ENCODE assay signal across 1 cellular context in the genomic region with DNA sequence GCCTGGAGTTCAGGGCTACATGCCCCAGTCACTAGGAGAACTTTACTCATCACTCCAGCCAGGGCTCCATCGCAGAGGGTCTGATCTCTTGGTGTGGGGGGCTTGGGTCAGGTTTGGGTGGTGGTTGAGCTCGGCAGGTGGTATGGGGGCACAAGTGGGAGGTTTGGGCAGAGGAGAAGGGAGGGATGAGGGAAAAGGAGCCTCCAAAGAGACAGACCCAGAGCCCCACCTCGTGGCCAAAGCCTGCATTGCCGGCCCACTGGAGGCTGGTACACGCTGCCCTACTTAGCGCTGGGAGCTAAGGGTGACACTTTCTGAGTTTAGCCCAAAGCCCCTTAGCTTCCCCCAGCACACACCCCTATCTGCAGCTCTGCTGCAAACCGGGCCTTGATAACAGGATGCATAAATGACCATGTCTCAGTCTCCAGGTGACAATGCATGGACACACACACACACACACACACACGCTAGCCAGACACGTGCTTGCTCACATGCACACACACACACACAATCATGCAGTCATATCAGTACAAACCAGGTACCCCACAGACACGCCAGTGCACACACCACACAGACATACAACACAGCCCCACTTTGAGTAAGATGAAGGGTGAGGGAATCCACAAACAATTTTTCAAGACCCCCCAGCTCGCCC.
TF ChIP-seq lines count a peak whose summit lies in the region.

No MANE protein-coding gene starts in this region.

TF ChIP-seq in HepG2, 621 proteins besides CTCF, POLR2A, EP300 and RAD21 (continues in another document):
- TF ChIP-seq, protein P1, sequence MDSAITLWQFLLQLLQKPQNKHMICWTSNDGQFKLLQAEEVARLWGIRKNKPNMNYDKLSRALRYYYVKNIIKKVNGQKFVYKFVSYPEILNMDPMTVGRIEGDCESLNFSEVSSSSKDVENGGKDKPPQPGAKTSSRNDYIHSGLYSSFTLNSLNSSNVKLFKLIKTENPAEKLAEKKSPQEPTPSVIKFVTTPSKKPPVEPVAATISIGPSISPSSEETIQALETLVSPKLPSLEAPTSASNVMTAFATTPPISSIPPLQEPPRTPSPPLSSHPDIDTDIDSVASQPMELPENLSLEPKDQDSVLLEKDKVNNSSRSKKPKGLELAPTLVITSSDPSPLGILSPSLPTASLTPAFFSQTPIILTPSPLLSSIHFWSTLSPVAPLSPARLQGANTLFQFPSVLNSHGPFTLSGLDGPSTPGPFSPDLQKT (CRISPR knock-in tag; IDR thresholded peaks at IDR 0.05; ENCODE audit: borderline replicate concordance) = no peak
- TF ChIP-seq ZNF614 (CRISPR knock-in tag; IDR thresholded peaks at IDR 0.05; ENCODE audit: borderline replicate concordance) = no peak
- TF ChIP-seq, protein P2, sequence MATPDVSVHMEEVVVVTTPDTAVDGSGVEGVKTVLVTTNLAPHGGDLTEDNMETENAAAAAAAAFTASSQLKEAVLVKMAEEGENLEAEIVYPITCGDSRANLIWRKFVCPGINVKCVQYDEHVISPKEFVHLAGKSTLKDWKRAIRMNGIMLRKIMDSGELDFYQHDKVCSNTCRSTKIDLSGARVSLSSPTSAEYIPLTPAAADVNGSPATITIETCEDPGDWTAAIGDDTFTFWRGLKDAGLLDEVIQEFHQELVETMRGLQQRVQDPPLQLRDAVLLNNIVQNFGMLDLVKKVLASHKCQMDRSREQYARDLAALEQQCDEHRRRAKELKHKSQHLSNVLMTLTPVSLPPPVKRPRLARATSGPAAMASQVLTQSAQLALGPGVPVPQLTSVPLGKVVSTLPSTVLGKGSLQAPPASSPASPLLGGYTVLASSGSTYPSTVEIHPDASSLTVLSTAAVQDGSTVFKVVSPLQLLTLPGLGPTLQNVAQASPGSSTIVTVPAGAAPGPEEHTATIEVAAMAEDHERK (CRISPR knock-in tag; IDR thresholded peaks at IDR 0.05; ENCODE audit: low read depth) = no peak
- TF ChIP-seq, protein P3, sequence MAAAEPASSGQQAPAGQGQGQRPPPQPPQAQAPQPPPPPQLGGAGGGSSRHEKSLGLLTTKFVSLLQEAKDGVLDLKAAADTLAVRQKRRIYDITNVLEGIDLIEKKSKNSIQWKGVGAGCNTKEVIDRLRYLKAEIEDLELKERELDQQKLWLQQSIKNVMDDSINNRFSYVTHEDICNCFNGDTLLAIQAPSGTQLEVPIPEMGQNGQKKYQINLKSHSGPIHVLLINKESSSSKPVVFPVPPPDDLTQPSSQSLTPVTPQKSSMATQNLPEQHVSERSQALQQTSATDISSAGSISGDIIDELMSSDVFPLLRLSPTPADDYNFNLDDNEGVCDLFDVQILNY (CRISPR knock-in tag; conservative IDR thresholded peaks at IDR 0.05) = no peak
- TF ChIP-seq, protein P4, sequence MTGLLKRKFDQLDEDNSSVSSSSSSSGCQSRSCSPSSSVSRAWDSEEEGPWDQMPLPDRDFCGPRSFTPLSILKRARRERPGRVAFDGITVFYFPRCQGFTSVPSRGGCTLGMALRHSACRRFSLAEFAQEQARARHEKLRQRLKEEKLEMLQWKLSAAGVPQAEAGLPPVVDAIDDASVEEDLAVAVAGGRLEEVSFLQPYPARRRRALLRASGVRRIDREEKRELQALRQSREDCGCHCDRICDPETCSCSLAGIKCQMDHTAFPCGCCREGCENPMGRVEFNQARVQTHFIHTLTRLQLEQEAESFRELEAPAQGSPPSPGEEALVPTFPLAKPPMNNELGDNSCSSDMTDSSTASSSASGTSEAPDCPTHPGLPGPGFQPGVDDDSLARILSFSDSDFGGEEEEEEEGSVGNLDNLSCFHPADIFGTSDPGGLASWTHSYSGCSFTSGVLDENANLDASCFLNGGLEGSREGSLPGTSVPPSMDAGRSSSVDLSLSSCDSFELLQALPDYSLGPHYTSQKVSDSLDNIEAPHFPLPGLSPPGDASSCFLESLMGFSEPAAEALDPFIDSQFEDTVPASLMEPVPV (CRISPR knock-in tag; IDR thresholded peaks at IDR 0.05) = no peak
- no peak for TF ChIP-seq SP4 (CRISPR knock-in tag; IDR thresholded peaks at IDR 0.05)
- TF ChIP-seq SOX6 (IDR thresholded peaks at IDR 0.05) = no peak
- TF ChIP-seq SOX6 (CRISPR knock-in tag; IDR thresholded peaks at IDR 0.05) = 0 out of 2 replicates have a peak, but pooled peaks have one; percentile 16
- TF ChIP-seq, protein P5, sequence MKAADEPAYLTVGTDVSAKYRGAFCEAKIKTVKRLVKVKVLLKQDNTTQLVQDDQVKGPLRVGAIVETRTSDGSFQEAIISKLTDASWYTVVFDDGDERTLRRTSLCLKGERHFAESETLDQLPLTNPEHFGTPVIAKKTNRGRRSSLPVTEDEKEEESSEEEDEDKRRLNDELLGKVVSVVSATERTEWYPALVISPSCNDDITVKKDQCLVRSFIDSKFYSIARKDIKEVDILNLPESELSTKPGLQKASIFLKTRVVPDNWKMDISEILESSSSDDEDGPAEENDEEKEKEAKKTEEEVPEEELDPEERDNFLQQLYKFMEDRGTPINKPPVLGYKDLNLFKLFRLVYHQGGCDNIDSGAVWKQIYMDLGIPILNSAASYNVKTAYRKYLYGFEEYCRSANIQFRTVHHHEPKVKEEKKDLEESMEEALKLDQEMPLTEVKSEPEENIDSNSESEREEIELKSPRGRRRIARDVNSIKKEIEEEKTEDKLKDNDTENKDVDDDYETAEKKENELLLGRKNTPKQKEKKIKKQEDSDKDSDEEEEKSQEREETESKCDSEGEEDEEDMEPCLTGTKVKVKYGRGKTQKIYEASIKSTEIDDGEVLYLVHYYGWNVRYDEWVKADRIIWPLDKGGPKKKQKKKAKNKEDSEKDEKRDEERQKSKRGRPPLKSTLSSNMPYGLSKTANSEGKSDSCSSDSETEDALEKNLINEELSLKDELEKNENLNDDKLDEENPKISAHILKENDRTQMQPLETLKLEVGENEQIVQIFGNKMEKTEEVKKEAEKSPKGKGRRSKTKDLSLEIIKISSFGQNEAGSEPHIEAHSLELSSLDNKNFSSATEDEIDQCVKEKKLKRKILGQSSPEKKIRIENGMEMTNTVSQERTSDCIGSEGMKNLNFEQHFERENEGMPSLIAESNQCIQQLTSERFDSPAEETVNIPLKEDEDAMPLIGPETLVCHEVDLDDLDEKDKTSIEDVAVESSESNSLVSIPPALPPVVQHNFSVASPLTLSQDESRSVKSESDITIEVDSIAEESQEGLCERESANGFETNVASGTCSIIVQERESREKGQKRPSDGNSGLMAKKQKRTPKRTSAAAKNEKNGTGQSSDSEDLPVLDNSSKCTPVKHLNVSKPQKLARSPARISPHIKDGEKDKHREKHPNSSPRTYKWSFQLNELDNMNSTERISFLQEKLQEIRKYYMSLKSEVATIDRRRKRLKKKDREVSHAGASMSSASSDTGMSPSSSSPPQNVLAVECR (CRISPR knock-in tag; IDR thresholded peaks at IDR 0.05; ENCODE audit: borderline replicate concordance) = peak; percentile 37; the same call in 1 of the 2 replicates
- TF ChIP-seq, protein P6, sequence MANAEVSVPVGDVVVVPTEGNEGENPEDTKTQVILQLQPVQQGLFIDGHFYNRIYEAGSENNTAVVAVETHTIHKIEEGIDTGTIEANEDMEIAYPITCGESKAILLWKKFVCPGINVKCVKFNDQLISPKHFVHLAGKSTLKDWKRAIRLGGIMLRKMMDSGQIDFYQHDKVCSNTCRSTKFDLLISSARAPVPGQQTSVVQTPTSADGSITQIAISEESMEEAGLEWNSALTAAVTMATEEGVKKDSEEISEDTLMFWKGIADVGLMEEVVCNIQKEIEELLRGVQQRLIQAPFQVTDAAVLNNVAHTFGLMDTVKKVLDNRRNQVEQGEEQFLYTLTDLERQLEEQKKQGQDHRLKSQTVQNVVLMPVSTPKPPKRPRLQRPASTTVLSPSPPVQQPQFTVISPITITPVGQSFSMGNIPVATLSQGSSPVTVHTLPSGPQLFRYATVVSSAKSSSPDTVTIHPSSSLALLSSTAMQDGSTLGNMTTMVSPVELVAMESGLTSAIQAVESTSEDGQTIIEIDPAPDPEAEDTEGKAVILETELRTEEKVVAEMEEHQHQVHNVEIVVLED (CRISPR knock-in tag; IDR thresholded peaks at IDR 0.05; ENCODE audit: borderline replicate concordance) = no peak
- 0 out of 2 replicates have a peak, but pooled peaks have one; percentile 23 for TF ChIP-seq AHR (CRISPR knock-in tag; IDR thresholded peaks at IDR 0.05)
- TF ChIP-seq ZNF510 (CRISPR knock-in tag; IDR thresholded peaks at IDR 0.05; ENCODE audit: low read depth) = no peak
- TF ChIP-seq SNRNP70 (IDR thresholded peaks at IDR 0.05; ENCODE audit: low read depth, low read length) = no peak
- no peak for TF ChIP-seq GABPA (IDR thresholded peaks at IDR 0.05; ENCODE audit: low read depth, low read length)
- no peak for TF ChIP-seq GABPA (CRISPR knock-in tag; IDR thresholded peaks at IDR 0.05; ENCODE audit: low read depth)
- TF ChIP-seq, protein P7, sequence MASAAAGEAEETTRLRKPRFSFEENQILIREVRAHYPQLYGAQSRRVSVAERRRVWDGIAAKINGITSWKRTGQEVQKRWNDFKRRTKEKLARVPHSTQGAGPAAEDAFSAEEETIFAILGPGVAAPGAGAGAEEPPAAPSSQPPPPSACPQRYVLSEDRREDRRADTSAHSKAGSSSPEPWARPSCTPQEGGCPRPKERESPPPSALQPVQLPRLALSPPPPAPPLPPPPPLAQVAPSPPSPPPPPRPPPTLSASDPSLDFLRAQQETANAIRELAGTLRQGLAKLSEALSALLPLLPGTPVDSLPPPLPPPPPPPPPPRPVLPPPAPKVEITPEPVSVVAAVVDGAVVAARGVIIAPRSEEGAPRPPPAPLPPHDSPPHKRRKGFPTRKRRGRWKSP (CRISPR knock-in tag; IDR thresholded peaks at IDR 0.05) = 0 out of 2 replicates have a peak, but pooled peaks have one; percentile 47
- no peak for TF ChIP-seq ZNF549 (CRISPR knock-in tag; IDR thresholded peaks at IDR 0.05)
- TF ChIP-seq ZNF570 (CRISPR knock-in tag; IDR thresholded peaks at IDR 0.05; ENCODE audit: borderline replicate concordance) = no peak
- TF ChIP-seq ZNF496 (CRISPR knock-in tag; IDR thresholded peaks at IDR 0.05; ENCODE audit: insufficient replicate concordance) = no peak
- no peak for TF ChIP-seq NRL (CRISPR knock-in tag; IDR thresholded peaks at IDR 0.05; ENCODE audit: borderline replicate concordance)
- no peak for TF ChIP-seq CENPT (CRISPR knock-in tag; IDR thresholded peaks at IDR 0.05; ENCODE audit: low read depth)
- TF ChIP-seq, protein P8, sequence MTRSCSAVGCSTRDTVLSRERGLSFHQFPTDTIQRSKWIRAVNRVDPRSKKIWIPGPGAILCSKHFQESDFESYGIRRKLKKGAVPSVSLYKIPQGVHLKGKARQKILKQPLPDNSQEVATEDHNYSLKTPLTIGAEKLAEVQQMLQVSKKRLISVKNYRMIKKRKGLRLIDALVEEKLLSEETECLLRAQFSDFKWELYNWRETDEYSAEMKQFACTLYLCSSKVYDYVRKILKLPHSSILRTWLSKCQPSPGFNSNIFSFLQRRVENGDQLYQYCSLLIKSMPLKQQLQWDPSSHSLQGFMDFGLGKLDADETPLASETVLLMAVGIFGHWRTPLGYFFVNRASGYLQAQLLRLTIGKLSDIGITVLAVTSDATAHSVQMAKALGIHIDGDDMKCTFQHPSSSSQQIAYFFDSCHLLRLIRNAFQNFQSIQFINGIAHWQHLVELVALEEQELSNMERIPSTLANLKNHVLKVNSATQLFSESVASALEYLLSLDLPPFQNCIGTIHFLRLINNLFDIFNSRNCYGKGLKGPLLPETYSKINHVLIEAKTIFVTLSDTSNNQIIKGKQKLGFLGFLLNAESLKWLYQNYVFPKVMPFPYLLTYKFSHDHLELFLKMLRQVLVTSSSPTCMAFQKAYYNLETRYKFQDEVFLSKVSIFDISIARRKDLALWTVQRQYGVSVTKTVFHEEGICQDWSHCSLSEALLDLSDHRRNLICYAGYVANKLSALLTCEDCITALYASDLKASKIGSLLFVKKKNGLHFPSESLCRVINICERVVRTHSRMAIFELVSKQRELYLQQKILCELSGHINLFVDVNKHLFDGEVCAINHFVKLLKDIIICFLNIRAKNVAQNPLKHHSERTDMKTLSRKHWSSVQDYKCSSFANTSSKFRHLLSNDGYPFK (CRISPR knock-in tag; IDR thresholded peaks at IDR 0.05; ENCODE audit: borderline replicate concordance) = no peak
- TF ChIP-seq ZNF10 (CRISPR knock-in tag; IDR thresholded peaks at IDR 0.05; ENCODE audit: borderline replicate concordance, low read depth) = no peak
- TF ChIP-seq ZNF263 (CRISPR knock-in tag; IDR thresholded peaks at IDR 0.05) = 0 out of 2 replicates have a peak, but pooled peaks have one; percentile 21
- TF ChIP-seq ZSCAN12 (CRISPR knock-in tag; IDR thresholded peaks at IDR 0.05) = no peak
- peak; percentile 41; the same call in 1 of the 2 replicates for TF ChIP-seq CBX5 (CRISPR knock-in tag; IDR thresholded peaks at IDR 0.05; ENCODE audit: borderline replicate concordance)
- TF ChIP-seq, protein P9, sequence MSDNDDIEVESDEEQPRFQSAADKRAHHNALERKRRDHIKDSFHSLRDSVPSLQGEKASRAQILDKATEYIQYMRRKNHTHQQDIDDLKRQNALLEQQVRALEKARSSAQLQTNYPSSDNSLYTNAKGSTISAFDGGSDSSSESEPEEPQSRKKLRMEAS (IDR thresholded peaks at IDR 0.05) = peak; percentile 23; the same call in 1 of the 2 replicates
- TF ChIP-seq ZNF446 (CRISPR knock-in tag; IDR thresholded peaks at IDR 0.05) = no peak
- no peak for TF ChIP-seq ZNF577 (CRISPR knock-in tag; IDR thresholded peaks at IDR 0.05; ENCODE audit: borderline replicate concordance, low read depth)
- no peak for TF ChIP-seq HDAC6 (IDR thresholded peaks at IDR 0.05; ENCODE audit: low read depth, low read length)
- no peak for TF ChIP-seq SRY (CRISPR knock-in tag; IDR thresholded peaks at IDR 0.05)
- TF ChIP-seq, protein P10, sequence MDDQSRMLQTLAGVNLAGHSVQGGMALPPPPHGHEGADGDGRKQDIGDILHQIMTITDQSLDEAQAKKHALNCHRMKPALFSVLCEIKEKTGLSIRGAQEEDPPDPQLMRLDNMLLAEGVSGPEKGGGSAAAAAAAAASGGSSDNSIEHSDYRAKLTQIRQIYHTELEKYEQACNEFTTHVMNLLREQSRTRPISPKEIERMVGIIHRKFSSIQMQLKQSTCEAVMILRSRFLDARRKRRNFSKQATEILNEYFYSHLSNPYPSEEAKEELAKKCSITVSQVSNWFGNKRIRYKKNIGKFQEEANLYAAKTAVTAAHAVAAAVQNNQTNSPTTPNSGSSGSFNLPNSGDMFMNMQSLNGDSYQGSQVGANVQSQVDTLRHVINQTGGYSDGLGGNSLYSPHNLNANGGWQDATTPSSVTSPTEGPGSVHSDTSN (CRISPR knock-in tag; IDR thresholded peaks at IDR 0.05; ENCODE audit: borderline replicate concordance) = no peak
- TF ChIP-seq ZNF7 (CRISPR knock-in tag; IDR thresholded peaks at IDR 0.05) = no peak
- peak; percentile 58 for TF ChIP-seq ZKSCAN1 (IDR thresholded peaks at IDR 0.05; ENCODE audit: low read length)
- no peak for TF ChIP-seq TCF12 (IDR thresholded peaks at IDR 0.05)
- TF ChIP-seq TCF12 (CRISPR knock-in tag; IDR thresholded peaks at IDR 0.05) = no peak
- TF ChIP-seq PRMT3 (CRISPR knock-in tag; IDR thresholded peaks at IDR 0.05; ENCODE audit: borderline replicate concordance, low read depth) = no peak
- TF ChIP-seq, protein P11, sequence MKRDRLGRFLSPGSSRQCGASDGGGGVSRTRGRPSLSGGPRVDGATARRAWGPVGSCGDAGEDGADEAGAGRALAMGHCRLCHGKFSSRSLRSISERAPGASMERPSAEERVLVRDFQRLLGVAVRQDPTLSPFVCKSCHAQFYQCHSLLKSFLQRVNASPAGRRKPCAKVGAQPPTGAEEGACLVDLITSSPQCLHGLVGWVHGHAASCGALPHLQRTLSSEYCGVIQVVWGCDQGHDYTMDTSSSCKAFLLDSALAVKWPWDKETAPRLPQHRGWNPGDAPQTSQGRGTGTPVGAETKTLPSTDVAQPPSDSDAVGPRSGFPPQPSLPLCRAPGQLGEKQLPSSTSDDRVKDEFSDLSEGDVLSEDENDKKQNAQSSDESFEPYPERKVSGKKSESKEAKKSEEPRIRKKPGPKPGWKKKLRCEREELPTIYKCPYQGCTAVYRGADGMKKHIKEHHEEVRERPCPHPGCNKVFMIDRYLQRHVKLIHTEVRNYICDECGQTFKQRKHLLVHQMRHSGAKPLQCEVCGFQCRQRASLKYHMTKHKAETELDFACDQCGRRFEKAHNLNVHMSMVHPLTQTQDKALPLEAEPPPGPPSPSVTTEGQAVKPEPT (CRISPR knock-in tag; IDR thresholded peaks at IDR 0.05; ENCODE audit: low read depth) = no peak
